In genomic region chr12:96033549-96034389, GRCh38 we compare ENCODE assay signal across 8 cellular contexts. TPM values are rescaled to one million over a fixed set of nuclear protein-coding genes. Genes with fewer than 3 reads are reported as not detected.
DNase-seq lines count a peak whose midpoint lies in the region; ATAC-seq and TF ChIP-seq lines count a peak whose summit lies in the region.

No MANE protein-coding gene starts in this region.

- TF ChIP-seq CTCF in AG04449 (IDR thresholded peaks at IDR 0.05; ENCODE audit: insufficient read depth, low read length, missing control alignments) (no peak), KMS-11 (conservative IDR thresholded peaks at IDR 0.05; ENCODE audit: low read depth, low read length) (no peak), colonic mucosa (IDR thresholded peaks at IDR 0.05) (no peak)

- peak overlapping the region; percentile 76 for H3K4me2 ChIP-seq in KMS-11

- ATAC-seq in GM21447 (IDR thresholded peaks at IDR 0.05; ENCODE audit: unreplicated experiment) (no peak), GM18909 (IDR thresholded peaks at IDR 0.05; ENCODE audit: poor library complexity, unreplicated experiment) (no peak)

- H3K27ac ChIP-seq in KMS-11 (no peak overlapping the region), colonic mucosa (no peak overlapping the region)

- DNase-seq in AG04449 (ENCODE audit: low read depth, low spot score), result no peak
- peak; percentile 34 for DNase-seq in colonic mucosa
- no peak for DNase-seq in DMS79 (lab: John Stamatoyannopoulos, UW)
- no peak for DNase-seq in NCI-H226

- POLR2A ChIA-PET in AG04449 (lab: Yijun Ruan, JAX), result no interaction called here

- intact Hi-C loops in colonic mucosa (cut with DNase I), result no loop called here

- H3K4me3 ChIP-seq in AG04449 (ENCODE audit: low read depth, low read length), result peak overlapping the region; percentile 100
- H3K4me3 ChIP-seq in KMS-11 (IDR thresholded peaks at IDR 0.05; ENCODE audit: insufficient read depth, low read depth, low read length), result no peak overlapping the region
- peak overlapping the region; percentile 89 for H3K4me3 ChIP-seq in colonic mucosa
- peak overlapping the region; percentile 90 for H3K4me3 ChIP-seq in mononuclear cell (ENCODE audit: low read length)

- H3K4me1 ChIP-seq in KMS-11 (ENCODE audit: low read depth, poor library complexity, severe bottlenecking), result peaks cover 10% of the 10 kb centered on the region
- H3K4me1 ChIP-seq in colonic mucosa, result peaks cover 11% of the 10 kb centered on the region
- peaks cover 58% of the 10 kb centered on the region for H3K4me1 ChIP-seq in mononuclear cell (ENCODE audit: insufficient read depth, low read length)

- H3K9ac ChIP-seq in KMS-11 (no peak overlapping the region; the same call in 1 of the 2 replicates), colonic mucosa (ENCODE audit: low read depth in 2 of 2, low read length in 2 of 2) (peak overlapping the region; percentile 4 to 97)

- H3K36me3 ChIP-seq in KMS-11 (ENCODE audit: insufficient read depth), result no peaks in the 10 kb centered on the region
- H3K36me3 ChIP-seq in colonic mucosa, result no peaks in the 10 kb centered on the region

- peaks cover 13% of the 10 kb centered on the region; the same call in 1 of the 2 replicates for H3K79me2 ChIP-seq in KMS-11 (ENCODE audit: insufficient read depth, low read depth)

- 0 out of 2 replicates have a peak overlapping the region, but pooled peaks have one; percentile 94 for H2AFZ ChIP-seq in KMS-11 (ENCODE audit: low read depth)

- CTCF ChIA-PET in AG04449 (lab: Yijun Ruan, JAX), result interaction anchor here (2.8 kb wide), 1 partner anchor 35 kb away, joined by 17 read pairs; no protein-coding TSS in a partner anchor

- H3K9me3 ChIP-seq in colonic mucosa, result no peaks in the 10 kb centered on the region
- no peaks in the 10 kb centered on the region for H3K9me3 ChIP-seq in mononuclear cell (ENCODE audit: low read depth, low read length)

- no peaks in the 10 kb centered on the region for H4K20me1 ChIP-seq in KMS-11 (ENCODE audit: insufficient read depth)

- H3K27me3 ChIP-seq in KMS-11 (ENCODE audit: insufficient read depth, low read depth) (no peaks in the 10 kb centered on the region), colonic mucosa (no peaks in the 10 kb centered on the region), mononuclear cell (ENCODE audit: insufficient read depth, low read length) (no peaks in the 10 kb centered on the region)

RNA-seq across cellular contexts. Expression of gene LTA4H, which starts 1.6 kb away (rescaled TPM):
- total RNA-seq in colonic mucosa, result 10 to 100 TPM; 71.4 to 96.5 TPM
- total RNA-seq in mononuclear cell, result 160 TPM

RNA-seq across cellular contexts. Expression of gene HAL, which starts 37.6 kb away (rescaled TPM):
- total RNA-seq in colonic mucosa (1 to 10 TPM in 1 of 2 donors, under 1 TPM in 1; 0.91 to 1.1 TPM), mononuclear cell (2.1 TPM)
